In genomic region chr16:3564889-3565141, GRCh38 we compare ENCODE assay signal across 36 cellular contexts.
"Had no signal": no experiment of that assay in that cellular context is flagged by ENCODE, and none has a peak within 500 bp of the region (broad histone marks: within the 10 kb centered on the region; RNA-seq: fewer than 3 reads in every experiment).

No MANE protein-coding gene starts in this region.

- H3K27ac ChIP-seq: adrenal gland, body of pancreas, brain microvascular endothelial cell, breast epithelium, VCaP had no signal

- H3K9me3 ChIP-seq: adrenal gland, body of pancreas, breast epithelium had no signal

- H3K27ac Mint-ChIP-seq: activated B cell treated with CpG ODN at 0.5 μM for 24 hours; activated CD4-positive, alpha-beta memory T cell treated with anti-CD3 and anti-CD28 coated beads for 36 hours; activated CD4-positive, alpha-beta T cell treated with anti-CD3 and anti-CD28 coated beads, Interleukin-2, amount 10 ng/mL, durations not matched to agents 24 days and 14 days; activated naive CD4-positive, alpha-beta T cell treated with anti-CD3 and anti-CD28 coated beads for 36 hours; activated naive CD8-positive, alpha-beta T cell treated with anti-CD3 and anti-CD28 coated beads for 36 hours; activated T-cell treated with anti-CD3 and anti-CD28 coated beads, Interleukin-2, amount 50 U/mL, for 72 hours; activated T-helper 1 cell treated with anti-CD3 and anti-CD28 coated beads, Interleukin-12 subunit alpha, Interleukin-12 subunit beta, Interleukin-2, Interleukin-4 antibody, amounts not matched to agents 30 ng/mL and 10 ng/mL and 1 ng/mL, durations not matched to agents 14 hours and 24 hours and 36 hours; activated T-helper 17 cell treated with anti-CD3 and anti-CD28 coated beads, Interleukin-2, amount 50 U/mL, for 72 hours; T-cell had no signal

- ATAC-seq: activated CD8-positive, alpha-beta T cell treated with anti-CD3 and anti-CD28 coated beads for 36 hours; activated naive CD4-positive, alpha-beta T cell treated with anti-CD3 and anti-CD28 coated beads, Interleukin-2, amount 50 U/mL, for 72 hours; activated T-cell treated with anti-CD3 and anti-CD28 coated beads, Interleukin-2, amount 50 U/mL, for 4 hours; activated T-cell treated with anti-CD3 and anti-CD28 coated beads, Interleukin-2, amount 50 U/mL, for 72 hours; activated T-helper 17 cell treated with anti-CD3 and anti-CD28 coated beads, Interleukin-2, amount 50 U/mL, for 72 hours; body of pancreas; T-cell; T-helper 17 cell had no signal

- H3K27me3 ChIP-seq: adrenal gland, body of pancreas, brain microvascular endothelial cell, breast epithelium had no signal

- H3K9me3 Mint-ChIP-seq: activated B cell treated with CpG ODN at 0.5 μM for 24 hours; activated CD4-positive, alpha-beta memory T cell treated with anti-CD3 and anti-CD28 coated beads for 36 hours; activated CD4-positive, alpha-beta T cell treated with anti-CD3 and anti-CD28 coated beads, Interleukin-2, amount 10 ng/mL, durations not matched to agents 24 days and 14 days; activated naive CD4-positive, alpha-beta T cell treated with anti-CD3 and anti-CD28 coated beads for 36 hours; activated naive CD4-positive, alpha-beta T cell treated with anti-CD3 and anti-CD28 coated beads, Interleukin-2, amount 50 U/mL, for 72 hours; activated naive CD8-positive, alpha-beta T cell treated with anti-CD3 and anti-CD28 coated beads for 36 hours; activated T-cell treated with anti-CD3 and anti-CD28 coated beads, Interleukin-2, amount 50 U/mL, for 4 hours; activated T-cell treated with anti-CD3 and anti-CD28 coated beads, Interleukin-2, amount 50 U/mL, for 72 hours; activated T-helper 1 cell treated with anti-CD3 and anti-CD28 coated beads, Interleukin-12 subunit alpha, Interleukin-12 subunit beta, Interleukin-2, Interleukin-4 antibody, amounts not matched to agents 30 ng/mL and 10 ng/mL and 1 ng/mL, durations not matched to agents 14 hours and 24 hours and 36 hours; activated T-helper 17 cell treated with anti-CD3 and anti-CD28 coated beads, Interleukin-2, amount 50 U/mL, for 72 hours; central memory CD8-positive, alpha-beta T cell; T-cell had no signal

- H3K27me3 Mint-ChIP-seq: activated B cell treated with CpG ODN at 0.5 μM for 24 hours; activated CD4-positive, alpha-beta memory T cell treated with anti-CD3 and anti-CD28 coated beads for 36 hours; activated CD4-positive, alpha-beta T cell treated with anti-CD3 and anti-CD28 coated beads, Interleukin-2, amount 10 ng/mL, durations not matched to agents 24 days and 14 days; activated CD8-positive, alpha-beta T cell treated with anti-CD3 and anti-CD28 coated beads for 36 hours; activated naive CD8-positive, alpha-beta T cell treated with anti-CD3 and anti-CD28 coated beads for 36 hours; activated T-helper 17 cell treated with anti-CD3 and anti-CD28 coated beads, Interleukin-2, amount 50 U/mL, for 72 hours; central memory CD8-positive, alpha-beta T cell; T-cell; T-helper 17 cell had no signal

- DNase-seq: activated B cell treated with CpG ODN at 0.5 μM for 24 hours; activated CD4-positive, alpha-beta memory T cell treated with anti-CD3 and anti-CD28 coated beads for 36 hours; activated CD4-positive, alpha-beta T cell treated with anti-CD3 and anti-CD28 coated beads for 4 hours; activated CD4-positive, alpha-beta T cell treated with anti-CD3 and anti-CD28 coated beads, Interleukin-2, amount 10 ng/mL, durations not matched to agents 24 days and 14 days; activated CD4-positive, alpha-beta T cell treated with anti-CD3 and anti-CD28 coated beads, Interleukin-2, amount 50 U/mL, for 1 hour; activated CD4-positive, alpha-beta T cell treated with anti-CD3 and anti-CD28 coated beads, Interleukin-2, amount 50 U/mL, for 4 hours; activated CD4-positive, CD25-positive, alpha-beta regulatory T cell treated with anti-CD3 and anti-CD28 coated beads, Interleukin-2, amount 50 U/mL, for 72 hours; activated CD8-positive, alpha-beta memory T cell treated with anti-CD3 and anti-CD28 coated beads, Interleukin-2, amount 50 U/mL, for 4 hours; activated CD8-positive, alpha-beta T cell treated with anti-CD3 and anti-CD28 coated beads for 36 hours; activated effector memory CD4-positive, alpha-beta T cell treated with anti-CD3 and anti-CD28 coated beads, Interleukin-2, amount 50 U/mL, for 16 hours; activated gamma-delta T cell treated with Interleukin-2 at 50 U/mL for 16 hours; activated naive CD4-positive, alpha-beta T cell; activated naive CD4-positive, alpha-beta T cell treated with anti-CD3 and anti-CD28 coated beads for 36 hours; activated naive CD4-positive, alpha-beta T cell treated with anti-CD3 and anti-CD28 coated beads, Interleukin-2, amount 50 U/mL, for 16 hours; activated naive CD8-positive, alpha-beta T cell treated with anti-CD3 and anti-CD28 coated beads for 36 hours; activated T-cell treated with anti-CD3 and anti-CD28 coated beads for 4 hours; activated T-cell treated with anti-CD3 and anti-CD28 coated beads, Interleukin-2, amount 50 U/mL, for 1 hour; activated T-cell treated with anti-CD3 and anti-CD28 coated beads, Interleukin-2, amount 50 U/mL, for 4 hours; activated T-cell treated with anti-CD3 and anti-CD28 coated beads, Interleukin-2, amount 50 U/mL, for 72 hours; adrenal gland; amniotic stem cell; aorta; body of pancreas; brain microvascular endothelial cell; cerebellar nuclear complex; T-cell; T-helper 17 cell; T-helper 9 cell had no signal

- H3K4me3 ChIP-seq: adrenal gland, body of pancreas, breast epithelium had no signal

- H3K4me1 Mint-ChIP-seq: activated B cell treated with CpG ODN at 0.5 μM for 24 hours; activated CD4-positive, alpha-beta T cell treated with anti-CD3 and anti-CD28 coated beads, Interleukin-2, amount 10 ng/mL, durations not matched to agents 24 days and 14 days; activated T-helper 17 cell treated with anti-CD3 and anti-CD28 coated beads, Interleukin-2, amount 50 U/mL, for 72 hours; central memory CD8-positive, alpha-beta T cell had no signal

- FAIRE-seq: astrocyte, TTC549 had no signal

- H3K36me3 ChIP-seq: adrenal gland, brain microvascular endothelial cell, breast epithelium had no signal

- H3K4me3 Mint-ChIP-seq: activated B cell treated with CpG ODN at 0.5 μM for 24 hours; activated CD4-positive, alpha-beta memory T cell treated with anti-CD3 and anti-CD28 coated beads for 36 hours; activated CD4-positive, alpha-beta T cell treated with anti-CD3 and anti-CD28 coated beads, Interleukin-2, amount 10 ng/mL, durations not matched to agents 24 days and 14 days; activated CD8-positive, alpha-beta T cell treated with anti-CD3 and anti-CD28 coated beads for 36 hours; activated naive CD4-positive, alpha-beta T cell treated with anti-CD3 and anti-CD28 coated beads for 36 hours; activated naive CD8-positive, alpha-beta T cell treated with anti-CD3 and anti-CD28 coated beads for 36 hours; activated T-cell treated with anti-CD3 and anti-CD28 coated beads, Interleukin-2, amount 50 U/mL, for 4 hours; activated T-cell treated with anti-CD3 and anti-CD28 coated beads, Interleukin-2, amount 50 U/mL, for 72 hours; activated T-helper 1 cell treated with anti-CD3 and anti-CD28 coated beads, Interleukin-12 subunit alpha, Interleukin-12 subunit beta, Interleukin-2, Interleukin-4 antibody, amounts not matched to agents 30 ng/mL and 10 ng/mL and 1 ng/mL, durations not matched to agents 14 hours and 24 hours and 36 hours; activated T-helper 17 cell treated with anti-CD3 and anti-CD28 coated beads, Interleukin-2, amount 50 U/mL, for 72 hours; central memory CD8-positive, alpha-beta T cell; T-cell; T-helper 17 cell had no signal

- H3K4me1 ChIP-seq: adrenal gland, body of pancreas, breast epithelium had no signal
